ENCODE assay signal across 27 cellular contexts in genomic region chr7:14380881-14381280, GRCh38.
DNase-seq lines count a peak whose midpoint lies in the region; ATAC-seq and TF ChIP-seq lines count a peak whose summit lies in the region.
"Had no signal": no experiment of that assay in that cellular context is flagged by ENCODE, and none has a peak within 500 bp of the region (broad histone marks: within the 10 kb centered on the region; RNA-seq: fewer than 3 reads in every experiment).

No MANE protein-coding gene starts in this region.

- H3K4me1 ChIP-seq in foreskin keratinocyte: peaks cover 27% of the 10 kb centered on the region
- no peaks in the 10 kb centered on the region for H3K4me1 ChIP-seq in ascending aorta
- H3K4me1 ChIP-seq: Peyer's patch, transverse colon had no signal

- H3K9me3 ChIP-seq in ascending aorta: no peaks in the 10 kb centered on the region
- H3K9me3 ChIP-seq: Peyer's patch, transverse colon had no signal

- intact Hi-C loops in ascending aorta (cut with DNase I): no loop called here

- H3K36me3 ChIP-seq in ascending aorta: no peaks in the 10 kb centered on the region
- H3K36me3 ChIP-seq: Peyer's patch, transverse colon had no signal

- DNase-seq in NCI-H82 (lab: John Stamatoyannopoulos, UW): peak; percentile 6
- no peak for DNase-seq in NCI-H82 treated with DMSO at 0.1 percent for 48 hours (lab: John Stamatoyannopoulos, UW; ENCODE audit: unreplicated experiment)
- peak; percentile 22 for DNase-seq in NCI-H69 (lab: John Stamatoyannopoulos, UW)
- peak in 1 of 2 donors; percentile 38 for DNase-seq in foreskin keratinocyte
- no peak for DNase-seq in HCEC 1CT
- DNase-seq in ascending aorta (ENCODE audit: low spot score in 2 of 2): no peak
- DNase-seq: 8988T; activated CD4-positive, CD25-positive, alpha-beta regulatory T cell treated with anti-CD3 and anti-CD28 coated beads, Interleukin-2, amount 50 U/mL, for 72 hours; activated CD8-positive, alpha-beta memory T cell treated with anti-CD3 and anti-CD28 coated beads, Interleukin-2, amount 50 U/mL, for 48 hours; activated CD8-positive, alpha-beta T cell treated with anti-CD3 and anti-CD28 coated beads for 36 hours; activated naive CD4-positive, alpha-beta T cell treated with anti-CD3 and anti-CD28 coated beads for 36 hours; amniotic stem cell; Calu3; dorsolateral prefrontal cortex; KG1; left colon; NCI-H1436; NCI-H2081 treated with DMSO at 0.1 percent for 48 hours; NCI-H2227 treated with DMSO at 0.1 percent for 48 hours; nephron progenitor cell; Peyer's patch; SHP77 treated with DMSO at 0.1 percent for 48 hours; stimulated activated CD4-positive, alpha-beta T cell treated with anti-CD3 and anti-CD28 coated beads, Interleukin-4, amount 100 ng/mL, for 4 hours; transverse colon had no signal

- H3K27me3 ChIP-seq in foreskin keratinocyte (no peaks in the 10 kb centered on the region), ascending aorta (no peaks in the 10 kb centered on the region)
- H3K27me3 ChIP-seq: dorsolateral prefrontal cortex, Peyer's patch, transverse colon had no signal

- ATAC-seq in foreskin keratinocyte (peak; percentile 77), HG02763 (IDR thresholded peaks at IDR 0.05; ENCODE audit: unreplicated experiment) (no peak), HG03108 (IDR thresholded peaks at IDR 0.05; ENCODE audit: unreplicated experiment) (no peak)
- ATAC-seq: activated CD8-positive, alpha-beta T cell treated with anti-CD3 and anti-CD28 coated beads for 36 hours; left colon had no signal

- H3K4me3 ChIP-seq in ascending aorta: no peak overlapping the region
- H3K4me3 ChIP-seq: dorsolateral prefrontal cortex, Peyer's patch, transverse colon had no signal

- peak; percentile 20 for TF ChIP-seq CTCF in foreskin keratinocyte (conservative IDR thresholded peaks at IDR 0.05)
- TF ChIP-seq CTCF in ascending aorta (IDR thresholded peaks at IDR 0.05): no peak

- no peak overlapping the region for H3K27ac ChIP-seq in foreskin keratinocyte
- no peak overlapping the region for H3K27ac ChIP-seq in ascending aorta
- H3K27ac ChIP-seq: C4-2B, dorsolateral prefrontal cortex, Peyer's patch, transverse colon had no signal

Comparison
In these comparisons a context has a peak if more than half of its experiments do, and no peak if none do; other contexts are left out.
1. DNase-seq: peak in NCI-H82 (single experiment) and NCI-H69 (single experiment); none in NCI-H82 treated with DMSO at 0.1 percent for 48 hours (single experiment), HCEC 1CT (single experiment) and ascending aorta (0 of 2).